In genomic region chr7:100801833-100802568, GRCh38 we compare ENCODE assay signal across 8 cellular contexts. TPM values are rescaled to one million over a fixed set of nuclear protein-coding genes. Genes with fewer than 3 reads are reported as not detected.
DNase-seq lines count a peak whose midpoint lies in the region; ATAC-seq and TF ChIP-seq lines count a peak whose summit lies in the region.

No MANE protein-coding gene starts in this region.

- no peaks in the 10 kb centered on the region for H3K9me3 ChIP-seq in BLaER1
- no peaks in the 10 kb centered on the region for H3K9me3 ChIP-seq in MG63
- H3K9me3 ChIP-seq in body of pancreas = no peaks in the 10 kb centered on the region
- no peaks in the 10 kb centered on the region for H3K9me3 ChIP-seq in lower lobe of right lung

- WGBS in body of pancreas, 2 donors = 18 to 20% methylated on average over 13 to 18 of the region's 18 CpGs

- H3K4me1 ChIP-seq in BLaER1 (peaks cover 85% of the 10 kb centered on the region), body of pancreas (peaks cover 49% of the 10 kb centered on the region), lower lobe of right lung (peaks cover 48% of the 10 kb centered on the region)

- H3K4me2 ChIP-seq in BLaER1 = peak overlapping the region; percentile 100

- H3K27ac Mint-ChIP-seq in activated CD4-positive, alpha-beta memory T cell treated with anti-CD3 and anti-CD28 coated beads for 36 hours = no peak overlapping the region

- H3K36me3 Mint-ChIP-seq in activated CD4-positive, alpha-beta memory T cell treated with anti-CD3 and anti-CD28 coated beads for 36 hours = no peaks in the 10 kb centered on the region

- ATAC-seq in body of pancreas (peak; percentile 84), lower lobe of right lung (peak; percentile 71 to 81), HG03342 (IDR thresholded peaks at IDR 0.05; ENCODE audit: unreplicated experiment) (no peak)

- peak overlapping the region; percentile 94 for H3K27ac ChIP-seq in BLaER1
- H3K27ac ChIP-seq in body of pancreas = peak overlapping the region; percentile 63 to 78 (median 70)
- peak overlapping the region; percentile 62 for H3K27ac ChIP-seq in lower lobe of right lung

- DNase-seq in MG63 = peak; percentile 95
- DNase-seq in body of pancreas = peak; percentile 80 to 97 (median 87)
- peak; percentile 74 for DNase-seq in lower lobe of right lung
- DNase-seq in G401 (ENCODE audit: low spot score) = no peak
- DNase-seq in T-helper 2 cell = no peak
- no peak for DNase-seq in activated CD4-positive, alpha-beta memory T cell treated with anti-CD3 and anti-CD28 coated beads for 36 hours

- peak overlapping the region; percentile 80 for H3K9ac ChIP-seq in BLaER1

- H3K27me3 Mint-ChIP-seq in activated CD4-positive, alpha-beta memory T cell treated with anti-CD3 and anti-CD28 coated beads for 36 hours = peaks cover 3% of the 10 kb centered on the region

- H3K4me3 ChIP-seq in BLaER1 (peak overlapping the region; percentile 64), MG63 (no peak overlapping the region), body of pancreas (no peak overlapping the region), lower lobe of right lung (no peak overlapping the region)

- POLR2A ChIA-PET in activated CD4-positive, alpha-beta memory T cell treated with anti-CD3 and anti-CD28 coated beads for 36 hours (lab: Charles Lee) = no interaction called here

- intact Hi-C loops in body of pancreas (cut with DNase I) = no loop called here
- intact Hi-C loops in lower lobe of right lung (cut with DNase I) = no loop called here
- intact Hi-C loops in activated CD4-positive, alpha-beta memory T cell treated with anti-CD3 and anti-CD28 coated beads for 36 hours (cut with micrococcal nuclease) = loop anchor here (5.0 kb wide), 2 partner anchors 35 to 255 kb away; no protein-coding TSS in a partner anchor

- H3K27me3 ChIP-seq in BLaER1 = no peaks in the 10 kb centered on the region
- no peaks in the 10 kb centered on the region for H3K27me3 ChIP-seq in MG63
- no peaks in the 10 kb centered on the region for H3K27me3 ChIP-seq in body of pancreas
- no peaks in the 10 kb centered on the region for H3K27me3 ChIP-seq in lower lobe of right lung (ENCODE audit: low read depth)

- peak in 2 of 3 donors; percentile 30 to 54 for TF ChIP-seq POLR2A in body of pancreas (IDR thresholded peaks at IDR 0.05)

- in situ Hi-C loops in G401 (cut with HindIII; ENCODE audit: low sequenced_read_pairs) = no loop called here

- CTCF ChIA-PET in activated CD4-positive, alpha-beta memory T cell treated with anti-CD3 and anti-CD28 coated beads for 36 hours (lab: Charles Lee) = interaction anchor here (0.6 to 7.3 kb wide), 10 partner anchors 15 to 256 kb away, joined by 3 to 177 read pairs (median 5); partner anchors contain the start of genes SLC12A9 and SRRT

- no peaks in the 10 kb centered on the region for H4K20me1 ChIP-seq in BLaER1

- peaks cover 2% of the 10 kb centered on the region for H3K4me1 Mint-ChIP-seq in activated CD4-positive, alpha-beta memory T cell treated with anti-CD3 and anti-CD28 coated beads for 36 hours (ENCODE audit: low read depth)

- H3K4me3 Mint-ChIP-seq in activated CD4-positive, alpha-beta memory T cell treated with anti-CD3 and anti-CD28 coated beads for 36 hours = no peak overlapping the region

- TF ChIP-seq CTCF in body of pancreas (IDR thresholded peaks at IDR 0.05) (no peak), lower lobe of right lung (IDR thresholded peaks at IDR 0.05) (no peak)

- H3K9me3 Mint-ChIP-seq in activated CD4-positive, alpha-beta memory T cell treated with anti-CD3 and anti-CD28 coated beads for 36 hours = no peaks in the 10 kb centered on the region

- H3K36me3 ChIP-seq in BLaER1 (peaks cover 29% of the 10 kb centered on the region), MG63 (peaks cover 32% of the 10 kb centered on the region), body of pancreas (replicated peaks in 1 of 2; ENCODE audit: insufficient read depth in 1 of 2, low read depth in 2 of 2) (peaks cover 0 to 3% of the 10 kb centered on the region in 2 donors), lower lobe of right lung (peaks cover 36% of the 10 kb centered on the region)

RNA-seq across cellular contexts. Expression of gene EPHB4, which starts 25.3 kb away (rescaled TPM):
- total RNA-seq in MG63 (2014; rRNA removed; shearing (Covaris generic); ENCODE audit: low replicate concordance) = 42.7 and 72.5 TPM in 2 replicates
- 10 to 100 TPM; 33.6 to 46.4 TPM for total RNA-seq in body of pancreas
- total RNA-seq in lower lobe of right lung = 68.6 TPM
- 86.6 and 107 TPM in 2 replicates for total RNA-seq in G401 (2014; rRNA removed; shearing (Covaris generic))
- total RNA-seq in activated CD4-positive, alpha-beta memory T cell treated with anti-CD3 and anti-CD28 coated beads for 36 hours = 1 to 10 TPM; 2.8 to 3.6 TPM

RNA-seq across cellular contexts. Expression of gene SLC12A9, which starts 50.5 kb away (rescaled TPM):
- total RNA-seq in MG63 (2014; rRNA removed; shearing (Covaris generic); ENCODE audit: low replicate concordance) = 12.0 and 13.6 TPM in 2 replicates
- total RNA-seq in body of pancreas = 10 to 100 TPM; 12.7 to 38.9 TPM
- total RNA-seq in lower lobe of right lung = 43.6 TPM
- total RNA-seq in G401 (2014; rRNA removed; shearing (Covaris generic)) = 15.8 and 25.8 TPM in 2 replicates
- 10 to 100 TPM; 17.8 to 18.5 TPM for total RNA-seq in activated CD4-positive, alpha-beta memory T cell treated with anti-CD3 and anti-CD28 coated beads for 36 hours

Comparison
In these comparisons a context has a peak if more than half of its experiments do, and no peak if none do; other contexts are left out.
1. DNase-seq: peak in MG63 (single experiment), body of pancreas (4 of 4) and lower lobe of right lung (single experiment); none in G401 (single experiment), T-helper 2 cell (0 of 5) and activated CD4-positive, alpha-beta memory T cell treated with anti-CD3 and anti-CD28 coated beads for 36 hours (single experiment).
2. Peak in every context shown above with its lines, with median percentiles within 50 percentile points of each other: H3K27ac ChIP-seq.